In the genomic region with DNA sequence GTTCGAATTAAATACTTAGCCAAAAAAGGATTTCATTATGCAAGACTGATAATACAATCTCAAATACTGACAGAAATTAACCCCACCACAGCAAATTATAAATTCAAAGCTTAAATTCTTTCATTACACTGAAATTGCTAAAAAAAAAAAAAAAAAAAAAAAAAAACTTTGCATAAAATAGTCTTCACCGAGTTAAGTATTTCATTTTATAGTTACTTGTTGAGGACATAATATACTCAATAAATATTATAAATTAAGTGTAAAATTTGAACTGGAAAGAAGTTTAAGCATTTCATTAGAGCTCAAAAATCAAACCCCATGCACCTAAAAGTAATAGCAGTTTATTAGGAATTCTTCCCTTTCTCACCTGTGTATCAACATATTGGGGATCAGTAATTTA, we compare ENCODE assay signal across 17 cellular contexts. TPM values are rescaled to one million over a fixed set of nuclear protein-coding genes. Genes with fewer than 3 reads are reported as not detected.
DNase-seq lines count a peak whose midpoint lies in the region; ATAC-seq and TF ChIP-seq lines count a peak whose summit lies in the region.
"Had no signal": no experiment of that assay in that cellular context is flagged by ENCODE, and none has a peak within 500 bp of the region (broad histone marks: within the 10 kb centered on the region; RNA-seq: fewer than 3 reads in every experiment).

No MANE protein-coding gene starts in this region.

- no peak overlapping the region; a peak in 2 of 4 replicates for H3K27ac ChIP-seq in SK-N-SH (ENCODE audit: low read depth in 2 of 2, low read length in 1 of 2)

- H3K4me1 Mint-ChIP-seq in activated T-helper 17 cell treated with anti-CD3 and anti-CD28 coated beads, Interleukin-2, amount 50 U/mL, for 72 hours = peaks cover 18% of the 10 kb centered on the region
- H3K4me1 Mint-ChIP-seq in naive thymus-derived CD8-positive, alpha-beta T cell = peaks cover 17 to 53% (median 46%) of the 10 kb centered on the region in 4 donors

- 88% methylated on average over 2 of the region's 2 CpGs for WGBS in SK-N-SH (ENCODE audit: low lambda C conversion rate)

- no peaks in the 10 kb centered on the region for H3K27me3 ChIP-seq in SK-N-SH (ENCODE audit: insufficient read depth)
- H3K27me3 ChIP-seq: esophagus squamous epithelium, spleen, upper lobe of left lung had no signal

- no peak overlapping the region for H2AFZ ChIP-seq in SK-N-SH (ENCODE audit: low read depth)

- no peak overlapping the region for H3K9ac ChIP-seq in SK-N-SH

- TF ChIP-seq RAD21 in SK-N-SH (IDR thresholded peaks at IDR 0.05; ENCODE audit: low read length) = no peak

- no peaks in the 10 kb centered on the region for H3K9me2 ChIP-seq in SK-N-SH

- H3K36me3 ChIP-seq in SK-N-SH (replicated peaks in 1 of 2; ENCODE audit: control insufficient read depth in 1 of 2, insufficient read depth in 2 of 2, low read length in 1 of 2) = peaks cover 13 to 16% of the 10 kb centered on the region in 2 experiments
- H3K36me3 ChIP-seq: upper lobe of left lung had no signal

- DNase-seq in SK-N-SH (no peak), HEK293T (ENCODE audit: extremely low spot score) (no peak), nucleus accumbens (lab: John Stamatoyannopoulos, UW) (no peak)
- no peak for DNase-seq in naive thymus-derived CD8-positive, alpha-beta T cell
- DNase-seq: activated naive CD4-positive, alpha-beta T cell; esophagus squamous epithelium; KBM-7; kidney glomerular epithelial cell; posterior cingulate gyrus; SIG-M5; spleen; stimulated activated naive CD4-positive, alpha-beta T cell; upper lobe of left lung had no signal

- CTCF ChIA-PET in SK-N-SH (lab: Yijun Ruan, JAX) = no interaction called here
- CTCF ChIA-PET in HEK293T (lab: Yijun Ruan, JAX) = no interaction called here

- H4K20me1 ChIP-seq in SK-N-SH (ENCODE audit: insufficient read depth) = no peaks in the 10 kb centered on the region

- peak overlapping the region; percentile 90; the same call in 1 of the 2 replicates for H3K4me2 ChIP-seq in SK-N-SH

- no peak overlapping the region for H3K4me3 ChIP-seq in SK-N-SH (ENCODE audit: low read depth in 2 of 2, low read length in 1 of 2)

- no peak for ATAC-seq in SK-N-SH treated with all-trans-retinoic acid at 6 μM for 48 hours
- ATAC-seq in activated T-helper 17 cell treated with anti-CD3 and anti-CD28 coated beads, Interleukin-2, amount 50 U/mL, for 72 hours (replicated peaks) = no peak
- no peak for ATAC-seq in naive thymus-derived CD8-positive, alpha-beta T cell
- ATAC-seq in GM18907 (IDR thresholded peaks at IDR 0.05; ENCODE audit: unreplicated experiment) = no peak
- no peak for ATAC-seq in HG02973 (IDR thresholded peaks at IDR 0.05; ENCODE audit: unreplicated experiment)

- peaks cover 22% of the 10 kb centered on the region for H3K36me3 Mint-ChIP-seq in activated T-helper 17 cell treated with anti-CD3 and anti-CD28 coated beads, Interleukin-2, amount 50 U/mL, for 72 hours (ENCODE audit: low read depth)
- H3K36me3 Mint-ChIP-seq in naive thymus-derived CD8-positive, alpha-beta T cell = peaks cover 0 to 3% (median 0%) of the 10 kb centered on the region in 3 donors

- peaks cover 11% of the 10 kb centered on the region in 2 experiments for H3K4me1 ChIP-seq in SK-N-SH (ENCODE audit: control insufficient read depth in 1 of 2, insufficient read depth in 2 of 2, low read depth in 1 of 2, low read length in 1 of 2)

- POLR2A ChIA-PET in SK-N-SH (lab: Yijun Ruan, JAX) (no interaction called here), HEK293T (lab: Yijun Ruan, JAX) (interaction anchor here (2.1 to 2.5 kb wide), 3 partner anchors 14 to 203 kb away, joined by 7 to 20 read pairs (median 8); no protein-coding TSS in a partner anchor)
- POLR2A ChIA-PET in naive thymus-derived CD8-positive, alpha-beta T cell (lab: Charles Lee) = interaction anchor here (0.7 to 2.7 kb wide), 3 partner anchors 15 to 128 kb away, joined by 5 to 40 read pairs (median 9); a partner anchor contains a TSS

- H3K27me3 Mint-ChIP-seq in activated T-helper 17 cell treated with anti-CD3 and anti-CD28 coated beads, Interleukin-2, amount 50 U/mL, for 72 hours = no peaks in the 10 kb centered on the region
- H3K27me3 Mint-ChIP-seq in naive thymus-derived CD8-positive, alpha-beta T cell = no peaks in the 10 kb centered on the region

- H3K27ac Mint-ChIP-seq in activated T-helper 17 cell treated with anti-CD3 and anti-CD28 coated beads, Interleukin-2, amount 50 U/mL, for 72 hours = peak overlapping the region; percentile 89
- peak overlapping the region in 9 of 10 donors; percentile 53 to 96 (median 94) for H3K27ac Mint-ChIP-seq in naive thymus-derived CD8-positive, alpha-beta T cell

- TF ChIP-seq EP300 in SK-N-SH (IDR thresholded peaks at IDR 0.05; ENCODE audit: borderline replicate concordance in 1 of 2, low read depth in 1 of 2, low read length in 1 of 2) = no peak

- H3K9me3 Mint-ChIP-seq in activated T-helper 17 cell treated with anti-CD3 and anti-CD28 coated beads, Interleukin-2, amount 50 U/mL, for 72 hours = no peaks in the 10 kb centered on the region
- H3K9me3 Mint-ChIP-seq in naive thymus-derived CD8-positive, alpha-beta T cell = no peaks in the 10 kb centered on the region

- H3K79me2 ChIP-seq in SK-N-SH (ENCODE audit: insufficient read depth) = peaks cover 28% of the 10 kb centered on the region

- no peaks in the 10 kb centered on the region for H3K9me3 ChIP-seq in SK-N-SH
- H3K9me3 ChIP-seq: esophagus squamous epithelium, spleen, upper lobe of left lung had no signal

- peaks cover 20% of the 10 kb centered on the region for H3F3A ChIP-seq in SK-N-SH (replicated peaks; ENCODE audit: insufficient read depth)

- no peak for TF ChIP-seq CTCF in SK-N-SH (IDR thresholded peaks at IDR 0.05)

- peak overlapping the region; percentile 85 for H3K4me3 Mint-ChIP-seq in activated T-helper 17 cell treated with anti-CD3 and anti-CD28 coated beads, Interleukin-2, amount 50 U/mL, for 72 hours
- H3K4me3 Mint-ChIP-seq in naive thymus-derived CD8-positive, alpha-beta T cell = peak overlapping the region in 5 of 10 donors; percentile 2 to 96 (median 93)

TF ChIP-seq in SK-N-SH, 30 proteins besides CTCF, POLR2A, EP300 and RAD21 (continues in another document):
- TF ChIP-seq JUND (IDR thresholded peaks at IDR 0.05) (no peak), GATA2 (CRISPR knock-in tag; IDR thresholded peaks at IDR 0.05) (no peak), NRF1 (IDR thresholded peaks at IDR 0.05; ENCODE audit: low read depth, low read length) (no peak), RXRA (IDR thresholded peaks at IDR 0.05; ENCODE audit: borderline replicate concordance, low read depth) (no peak), TAF1 (IDR thresholded peaks at IDR 0.05; ENCODE audit: borderline replicate concordance, low read depth, low read length) (no peak)

TF ChIP-seq in SK-N-SH treated with all-trans-retinoic acid at 6 μM for 48 hours, 23 proteins besides CTCF, POLR2A, EP300 and RAD21 (continues in another document):
- TF ChIP-seq, protein P1, sequence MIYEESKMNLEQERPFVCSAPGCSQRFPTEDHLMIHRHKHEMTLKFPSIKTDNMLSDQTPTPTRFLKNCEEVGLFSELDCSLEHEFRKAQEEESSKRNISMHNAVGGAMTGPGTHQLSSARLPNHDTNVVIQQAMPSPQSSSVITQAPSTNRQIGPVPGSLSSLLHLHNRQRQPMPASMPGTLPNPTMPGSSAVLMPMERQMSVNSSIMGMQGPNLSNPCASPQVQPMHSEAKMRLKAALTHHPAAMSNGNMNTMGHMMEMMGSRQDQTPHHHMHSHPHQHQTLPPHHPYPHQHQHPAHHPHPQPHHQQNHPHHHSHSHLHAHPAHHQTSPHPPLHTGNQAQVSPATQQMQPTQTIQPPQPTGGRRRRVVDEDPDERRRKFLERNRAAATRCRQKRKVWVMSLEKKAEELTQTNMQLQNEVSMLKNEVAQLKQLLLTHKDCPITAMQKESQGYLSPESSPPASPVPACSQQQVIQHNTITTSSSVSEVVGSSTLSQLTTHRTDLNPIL (CRISPR knock-in tag; IDR thresholded peaks at IDR 0.05; ENCODE audit: low read depth) = no peak
- TF ChIP-seq RARB (CRISPR knock-in tag; IDR thresholded peaks at IDR 0.05) (no peak), CSDC2 (CRISPR knock-in tag; IDR thresholded peaks at IDR 0.05) (no peak), ZNF70 (CRISPR knock-in tag; IDR thresholded peaks at IDR 0.05) (no peak), ARNTL (CRISPR knock-in tag; IDR thresholded peaks at IDR 0.05; ENCODE audit: borderline replicate concordance, low read depth) (no peak), GLIS3 (CRISPR knock-in tag; IDR thresholded peaks at IDR 0.05) (no peak), ZNF8 (CRISPR knock-in tag; IDR thresholded peaks at IDR 0.05) (no peak), ZFP3 (CRISPR knock-in tag; IDR thresholded peaks at IDR 0.05) (no peak), PPARA (CRISPR knock-in tag; IDR thresholded peaks at IDR 0.05; ENCODE audit: borderline replicate concordance) (no peak)

TF ChIP-seq in HEK293T, 16 proteins besides CTCF, POLR2A, EP300 and RAD21:
- TF ChIP-seq ZNF384 (IDR thresholded peaks at IDR 0.05) = 0 out of 2 replicates have a peak, but pooled peaks have one; percentile 31
- no peak for TF ChIP-seq SP1 (IDR thresholded peaks at IDR 0.05)

RNA-seq across cellular contexts. Expression of a gene that starts 1.9 kb away (rescaled TPM):
- polyA plus RNA-seq in SK-N-SH (2012; rRNA removed) = 39.2 and 39.6 TPM in 2 replicates
- polyA plus RNA-seq in SK-N-SH (2012; cell fraction: cytosol; rRNA removed) = 51.7 and 60.5 TPM in 2 replicates
- 14.9 and 31.1 TPM in 2 replicates for polyA plus RNA-seq in SK-N-SH (2012; cell fraction: nucleus; rRNA removed)
- 100 to 1,000 TPM in 1 of 2 donors, 10 to 100 TPM in 1; 46.8 to 107 TPM for total RNA-seq in activated T-helper 17 cell treated with anti-CD3 and anti-CD28 coated beads, Interleukin-2, amount 50 U/mL, for 72 hours
- 10 to 100 TPM; 10.7 to 16.1 TPM for total RNA-seq in naive thymus-derived CD8-positive, alpha-beta T cell
- polyA plus RNA-seq in naive thymus-derived CD8-positive, alpha-beta T cell = 10 to 100 TPM; 27.3 to 39.0 (median 36.8) TPM
